ENCODE assay signal across 16 cellular contexts in genomic region chrX:151985955-151986354, GRCh38. TPM values are rescaled to one million over a fixed set of nuclear protein-coding genes. Genes with fewer than 3 reads are reported as not detected.
DNase-seq lines count a peak whose midpoint lies in the region; ATAC-seq and TF ChIP-seq lines count a peak whose summit lies in the region.
"Had no signal": no experiment of that assay in that cellular context is flagged by ENCODE, and none has a peak within 500 bp of the region (broad histone marks: within the 10 kb centered on the region; RNA-seq: fewer than 3 reads in every experiment).

No MANE protein-coding gene starts in this region.

- in situ Hi-C loops in astrocyte of the spinal cord (cut with HindIII; ENCODE audit: low sequenced_read_pairs) = no loop called here

- WGBS in heart right ventricle, 2 donors = 71 to 74% methylated on average over 3 of the region's 3 CpGs

- H3K4me1 ChIP-seq in breast epithelium (no peaks in the 10 kb centered on the region), heart right ventricle (peaks cover 0 to 38% (median 4%) of the 10 kb centered on the region in 9 donors), vagina (peaks cover 28% of the 10 kb centered on the region)
- H3K4me1 ChIP-seq: gastrocnemius medialis had no signal

- peaks cover 23% of the 10 kb centered on the region for H3K9me3 Mint-ChIP-seq in MCF 10A (ENCODE audit: unreplicated experiment)

- H3K4me3 ChIP-seq in breast epithelium = no peak overlapping the region
- no peak overlapping the region for H3K4me3 ChIP-seq in astrocyte of the spinal cord (ENCODE audit: low read depth, low read length)
- H3K4me3 ChIP-seq in heart right ventricle = no peak overlapping the region
- H3K4me3 ChIP-seq in vagina = no peak overlapping the region
- H3K4me3 ChIP-seq: gastrocnemius medialis had no signal

- no peak for TF ChIP-seq CTCF in MCF 10A (IDR thresholded peaks at IDR 0.05; ENCODE audit: unreplicated experiment)
- TF ChIP-seq CTCF in breast epithelium (IDR thresholded peaks at IDR 0.05) = no peak
- TF ChIP-seq CTCF in astrocyte of the spinal cord (IDR thresholded peaks at IDR 0.05; ENCODE audit: low read depth, low read length) = no peak
- no peak for TF ChIP-seq CTCF in heart right ventricle (IDR thresholded peaks at IDR 0.05)
- no peak for TF ChIP-seq CTCF in vagina (IDR thresholded peaks at IDR 0.05)

- H3K9me3 ChIP-seq in breast epithelium (no peaks in the 10 kb centered on the region), heart right ventricle (no peaks in the 10 kb centered on the region), vagina (no peaks in the 10 kb centered on the region)
- H3K9me3 ChIP-seq: gastrocnemius medialis had no signal

- no peak overlapping the region for H3K27ac ChIP-seq in breast epithelium
- no peak overlapping the region for H3K27ac ChIP-seq in heart right ventricle
- peak overlapping the region; percentile 11 for H3K27ac ChIP-seq in vagina
- H3K27ac ChIP-seq: gastrocnemius medialis had no signal

- H3K27me3 ChIP-seq in breast epithelium (peaks cover 0 to 15% of the 10 kb centered on the region in 2 donors), heart right ventricle (no peaks in the 10 kb centered on the region), vagina (no peaks in the 10 kb centered on the region)
- H3K27me3 ChIP-seq: gastrocnemius medialis had no signal

- H3K27me3 Mint-ChIP-seq in MCF 10A (ENCODE audit: insufficient read depth, unreplicated experiment) = no peaks in the 10 kb centered on the region

- ATAC-seq in heart right ventricle (peak in 5 of 8 donors; percentile 11 to 69 (median 56)), GM21529 (IDR thresholded peaks at IDR 0.05; ENCODE audit: unreplicated experiment) (no peak)
- ATAC-seq: gastrocnemius medialis had no signal

- TF ChIP-seq POLR2A in breast epithelium (IDR thresholded peaks at IDR 0.05) (no peak), vagina (IDR thresholded peaks at IDR 0.05) (no peak)

- BruUV-seq in MCF 10A (replicated peaks; lab: Mats Ljungman, UMichigan) = no TSS peak

- H3K36me3 Mint-ChIP-seq in MCF 10A (ENCODE audit: insufficient read depth, unreplicated experiment) = no peaks in the 10 kb centered on the region

- POLR2A ChIA-PET in MCF 10A (lab: Yijun Ruan, JAX) = interaction anchor here (5.8 kb wide), 1 partner anchor 12 kb away, joined by 47 read pairs; the partner anchor contains the start of gene GABRE

- peaks cover 17% of the 10 kb centered on the region for H3K4me1 Mint-ChIP-seq in MCF 10A (ENCODE audit: insufficient read depth, unreplicated experiment)
- H3K4me1 Mint-ChIP-seq: nephron progenitor cell had no signal

- H3K27ac Mint-ChIP-seq in MCF 10A (ENCODE audit: low read depth, unreplicated experiment) = no peak overlapping the region
- H3K27ac Mint-ChIP-seq: nephron progenitor cell had no signal

- CTCF ChIA-PET in MCF 10A (lab: Yijun Ruan, JAX) = interaction anchor here (0.7 to 1.2 kb wide), 4 partner anchors 9 to 232 kb away, joined by 3 to 7 read pairs (median 4); no protein-coding TSS in a partner anchor

- H3K36me3 ChIP-seq in breast epithelium (no peaks in the 10 kb centered on the region), heart right ventricle (no peaks in the 10 kb centered on the region), vagina (no peaks in the 10 kb centered on the region)
- H3K36me3 ChIP-seq: gastrocnemius medialis had no signal

- peak; percentile 87 for DNase-seq in MCF 10A (ENCODE audit: unreplicated experiment)
- no peak for DNase-seq in breast epithelium (ENCODE audit: low spot score in 2 of 2)
- peak; percentile 58 for DNase-seq in astrocyte of the spinal cord (ENCODE audit: low read depth, low spot score)
- DNase-seq in heart right ventricle = no peak
- peak in 1 of 2 donors; percentile 82 for DNase-seq in vagina (ENCODE audit: extremely low spot score in 2 of 2)
- DNase-seq in NCI-H1694 treated with DMSO at 0.1 percent for 48 hours (lab: John Stamatoyannopoulos, UW) = no peak
- no peak for DNase-seq in activated CD8-positive, alpha-beta memory T cell treated with anti-CD3 and anti-CD28 coated beads, Interleukin-2, amount 50 U/mL, for 48 hours
- DNase-seq: activated CD4-positive, alpha-beta T cell treated with anti-CD3 and anti-CD28 coated beads, Interleukin-2, amount 50 U/mL, for 4 hours; activated gamma-delta T cell treated with Interleukin-2 at 50 U/mL for 16 hours; cerebellar nuclear complex; DMS53; NCI-H2029; nephron progenitor cell had no signal

- H3K4me3 Mint-ChIP-seq in MCF 10A (ENCODE audit: unreplicated experiment) = no peak overlapping the region
- H3K4me3 Mint-ChIP-seq: nephron progenitor cell had no signal

- intact Hi-C loops in MCF 10A (cut with micrococcal nuclease) = no loop called here
- intact Hi-C loops in breast epithelium (cut with DNase I; ENCODE audit: low total_unique reads) = loop anchor here (1.0 kb wide), 1 partner anchor 25 kb away; no protein-coding TSS in a partner anchor
- intact Hi-C loops in heart right ventricle (cut with DNase I) = no loop called here
- intact Hi-C loops in vagina (cut with DNase I) = no loop called here

RNA-seq across cellular contexts. Expression of gene GABRE, which starts 11.5 kb away (rescaled TPM):
- total RNA-seq in MCF 10A (2022) (12.9 and 19.3 TPM in 2 replicates), breast epithelium (100 to 1,000 TPM in 1 of 3 donors, 10 to 100 TPM in 2; 42.0 to 120 (median 85.5) TPM), heart right ventricle (10 to 100 TPM; 17.1 to 77.8 (median 36.2) TPM), vagina (176 TPM)
- polyA plus RNA-seq in heart right ventricle = 10 to 100 TPM in 1 of 2 donors, 1 to 10 TPM in 1; 2.8 to 32.3 TPM
- total RNA-seq: T-helper 1 cell treated with Interleukin-12 subunit alpha and Interleukin-12 subunit beta and Interleukin-4 antibody, amounts not matched to agents 30 ng/mL and 1 ng/mL, for 36 hours had no signal

Comparison
In these comparisons a context has a peak if more than half of its experiments do, and no peak if none do; other contexts are left out.
1. DNase-seq: peak in MCF 10A (single experiment) and astrocyte of the spinal cord (single experiment); none in breast epithelium (0 of 2), heart right ventricle (0 of 2), NCI-H1694 treated with DMSO at 0.1 percent for 48 hours (single experiment) and activated CD8-positive, alpha-beta memory T cell treated with anti-CD3 and anti-CD28 coated beads, Interleukin-2, amount 50 U/mL, for 48 hours (single experiment).